Comparison of ENCODE assay signal across 11 cellular contexts in the genomic region with DNA sequence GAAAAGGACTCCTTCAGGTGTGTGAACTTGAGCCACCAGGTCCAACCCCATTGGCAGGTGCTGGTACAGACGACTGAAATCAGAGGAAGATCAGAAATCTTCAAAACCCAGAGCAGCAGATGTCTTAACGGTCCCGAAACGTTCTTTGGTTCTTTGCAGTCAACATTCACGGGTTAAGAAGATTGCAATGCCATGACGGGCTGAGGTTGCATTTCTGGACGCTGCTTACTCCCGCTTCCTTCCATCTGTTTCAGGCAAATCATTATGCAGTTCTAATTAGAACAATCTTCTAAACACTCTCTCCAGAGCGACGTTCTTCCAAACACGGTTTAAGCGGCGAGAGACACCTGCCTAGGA. TPM values are rescaled to one million over a fixed set of nuclear protein-coding genes. Genes with fewer than 3 reads are reported as not detected.
DNase-seq lines count a peak whose midpoint lies in the region; ATAC-seq and TF ChIP-seq lines count a peak whose summit lies in the region.
"Had no signal": no experiment of that assay in that cellular context is flagged by ENCODE, and none has a peak within 500 bp of the region (broad histone marks: within the 10 kb centered on the region; RNA-seq: fewer than 3 reads in every experiment).

No MANE protein-coding gene starts in this region.

- H3K79me2 ChIP-seq in PC-3 (ENCODE audit: low read length): no peaks in the 10 kb centered on the region
- no peaks in the 10 kb centered on the region for H3K79me2 ChIP-seq in neural cell (replicated peaks; ENCODE audit: insufficient read depth, low read length)

- H3K9me3 ChIP-seq in PC-3 (ENCODE audit: low read length): no peaks in the 10 kb centered on the region
- no peaks in the 10 kb centered on the region for H3K9me3 ChIP-seq in esophagus muscularis mucosa
- no peaks in the 10 kb centered on the region for H3K9me3 ChIP-seq in neural cell (ENCODE audit: low read length)

- H3K4me1 ChIP-seq in PC-3 (ENCODE audit: insufficient read depth, low read length) (no peaks in the 10 kb centered on the region), esophagus muscularis mucosa (peaks cover 0 to 14% (median 10%) of the 10 kb centered on the region in 4 donors)

- intact Hi-C loops in PC-3 (cut with micrococcal nuclease): loop anchor here (5.0 to 10.0 kb wide), 2 partner anchors 1472 to 1619 kb away; no protein-coding TSS in a partner anchor
- intact Hi-C loops in esophagus muscularis mucosa (cut with DNase I): no loop called here

- no TSS peak for BruUV-seq in PC-3 (replicated peaks; lab: Mats Ljungman, UMichigan)

- peak overlapping the region; percentile 82 for H3K4me3 ChIP-seq in PC-3 (ENCODE audit: low read length)
- peak overlapping the region; percentile 41 to 55 (median 48) for H3K4me3 ChIP-seq in esophagus muscularis mucosa
- peak overlapping the region; percentile 76 for H3K4me3 ChIP-seq in neural cell (ENCODE audit: low read length)

- H4K20me1 ChIP-seq in PC-3 (ENCODE audit: low read length) (no peaks in the 10 kb centered on the region), neural cell (ENCODE audit: insufficient read depth) (no peaks in the 10 kb centered on the region)

- POLR2A ChIA-PET in PC-3 (lab: Charles Lee; ENCODE audit: unreplicated experiment): no interaction called here

- CTCF ChIA-PET in PC-3 (lab: Charles Lee): no interaction called here

- peak overlapping the region; percentile 91 for H2AFZ ChIP-seq in PC-3 (ENCODE audit: low read length)
- H2AFZ ChIP-seq in neural cell (ENCODE audit: low read depth, low read length): peak overlapping the region; percentile 58

- H3F3A ChIP-seq in PC-3 (ENCODE audit: low read length, unreplicated experiment) (no peaks in the 10 kb centered on the region), neural cell (ENCODE audit: insufficient read depth, low read length, poor library complexity, severe bottlenecking) (no peaks in the 10 kb centered on the region)

- H3K27me3 ChIP-seq in PC-3 (ENCODE audit: low read length): peaks cover 18% of the 10 kb centered on the region; the same call in 1 of the 2 replicates
- H3K27me3 ChIP-seq in esophagus muscularis mucosa: peaks cover 0 to 35% (median 2%) of the 10 kb centered on the region in 4 donors
- H3K27me3 ChIP-seq in neural cell (ENCODE audit: insufficient read depth, low read depth, low read length): peaks cover 19% of the 10 kb centered on the region

- TF ChIP-seq CTCF in PC-3 (conservative IDR thresholded peaks at IDR 0.05; ENCODE audit: low read depth, low read length) (no peak), esophagus muscularis mucosa (IDR thresholded peaks at IDR 0.05) (no peak), neural cell (IDR thresholded peaks at IDR 0.05; ENCODE audit: poor library complexity, severe bottlenecking) (no peak)

- 6% methylated on average over 13 of the region's 13 CpGs for WGBS in esophagus muscularis mucosa

- TF ChIP-seq RAD21 in neural cell (conservative IDR thresholded peaks at IDR 0.05): no peak

- TF ChIP-seq EP300 in esophagus muscularis mucosa (IDR thresholded peaks at IDR 0.05) (no peak), neural cell (conservative IDR thresholded peaks at IDR 0.05; ENCODE audit: poor library complexity, severe bottlenecking) (no peak)

- H3K9ac ChIP-seq in PC-3 (ENCODE audit: low read length): no peak overlapping the region
- peak overlapping the region; percentile 76 for H3K9ac ChIP-seq in neural cell (ENCODE audit: low read length)

- H3K4me2 ChIP-seq in PC-3 (ENCODE audit: low read length) (peak overlapping the region; percentile 92), neural cell (ENCODE audit: low read length) (peak overlapping the region; percentile 47)

- ATAC-seq in PC-3 (peak; percentile 25; the same call in 1 of the 2 replicates), GM19463 (IDR thresholded peaks at IDR 0.05; ENCODE audit: unreplicated experiment) (no peak), GM19467 (IDR thresholded peaks at IDR 0.05; ENCODE audit: unreplicated experiment) (no peak)

- TF ChIP-seq POLR2A in esophagus muscularis mucosa (IDR thresholded peaks at IDR 0.05; ENCODE audit: low read depth): no peak

- no peaks in the 10 kb centered on the region for H3K9me2 ChIP-seq in PC-3 (replicated peaks; ENCODE audit: low read length)
- H3K9me2 ChIP-seq in neural cell (ENCODE audit: insufficient read depth, low read length): no peaks in the 10 kb centered on the region

- H3K36me3 ChIP-seq in PC-3 (ENCODE audit: low read depth, low read length) (no peaks in the 10 kb centered on the region), esophagus muscularis mucosa (no peaks in the 10 kb centered on the region), neural cell (ENCODE audit: insufficient read depth, low read length) (no peaks in the 10 kb centered on the region)

- peak; percentile 11 for DNase-seq in AG08396 (ENCODE audit: low spot score)
- DNase-seq in PC-3: no peak
- DNase-seq in esophagus muscularis mucosa (ENCODE audit: extremely low spot score): no peak
- DNase-seq in 8988T: no peak
- no peak for DNase-seq in iPS-NIHi11 (ENCODE audit: low spot score)
- DNase-seq: NCI-H1092 had no signal

- H3K27ac ChIP-seq in PC-3 (ENCODE audit: low read length) (no peak overlapping the region), esophagus muscularis mucosa (replicated peaks in 1 of 4) (no peak overlapping the region), neural cell (ENCODE audit: low read length) (peak overlapping the region; percentile 62)
- H3K27ac ChIP-seq: epithelial cell of prostate had no signal

TF ChIP-seq in neural cell, 6 proteins besides CTCF, POLR2A, EP300 and RAD21:
- TF ChIP-seq POLR2AphosphoS5 (IDR thresholded peaks at IDR 0.05) (no peak), SMC3 (conservative IDR thresholded peaks at IDR 0.05; ENCODE audit: poor library complexity) (no peak), TAF1 (IDR thresholded peaks at IDR 0.05; ENCODE audit: low read depth) (no peak), MXI1 (conservative IDR thresholded peaks at IDR 0.05; ENCODE audit: poor library complexity, severe bottlenecking) (no peak)

RNA-seq across cellular contexts. Expression of a gene that starts 0.5 kb away (rescaled TPM):
- 0.11 and 0.46 TPM in 2 replicates for total RNA-seq in PC-3 (2014; rRNA removed)
- under 1 TPM in 2 of 4 donors, not detected in 2; 0.19 to 0.99 TPM for total RNA-seq in esophagus muscularis mucosa
- polyA plus RNA-seq in neural cell: 15.5 and 17.7 TPM in 2 replicates
- 43.6 and 46.1 TPM in 2 replicates for polyA minus RNA-seq in neural cell
- total RNA-seq: activated T-helper 1 cell treated with anti-CD3 and anti-CD28 coated beads, Interleukin-12 subunit alpha, Interleukin-12 subunit beta, Interleukin-2, Interleukin-4 antibody, amounts not matched to agents 30 ng/mL and 10 ng/mL and 1 ng/mL, durations not matched to agents 14 hours and 24 hours and 36 hours had no signal
